ENCODE assay signal across 23 cellular contexts in genomic region chr3:53005338-53005737, GRCh38.
"Had no signal": no experiment of that assay in that cellular context is flagged by ENCODE, and none has a peak within 500 bp of the region (broad histone marks: within the 10 kb centered on the region; RNA-seq: fewer than 3 reads in every experiment).

No MANE protein-coding gene starts in this region.

- ATAC-seq: foreskin keratinocyte, left ventricle myocardium superior, natural killer cell, sciatic nerve had no signal

- H3K36me3 Mint-ChIP-seq: natural killer cell had no signal

- DNase-seq: dermis blood vessel endothelial cell; endodermal cell; erythroblast; foreskin keratinocyte; kidney; left ventricle myocardium superior; mesendoderm; natural killer cell; occipital lobe; spleen; stimulated activated CD4-positive, alpha-beta T cell treated with anti-CD3 and anti-CD28 coated beads, Interleukin-15, amount 100 ng/mL, for 24 hours; stimulated activated CD4-positive, alpha-beta T cell treated with anti-CD3 and anti-CD28 coated beads, Interleukin-1b, Interleukin-23, amount 100 ng/mL, for 48 hours; stimulated activated CD4-positive, alpha-beta T cell treated with anti-CD3 and anti-CD28 coated beads, Interleukin-4, amount 100 ng/mL, for 24 hours; stimulated activated naive CD4-positive, alpha-beta T cell; stomach; substantia nigra had no signal

- FAIRE-seq: kidney had no signal

- H3K27ac ChIP-seq: colonic mucosa, foreskin keratinocyte, hepatocyte, parathyroid adenoma, prostate gland, spleen, stomach, thoracic aorta had no signal

- H3K9me3 Mint-ChIP-seq: endodermal cell, natural killer cell, neural crest cell had no signal

- H3K27ac Mint-ChIP-seq: endodermal cell, natural killer cell had no signal

- H3K4me3 Mint-ChIP-seq: endodermal cell, natural killer cell, neural crest cell had no signal
